15 cellular contexts compared by ENCODE assay signal in the genomic region with DNA sequence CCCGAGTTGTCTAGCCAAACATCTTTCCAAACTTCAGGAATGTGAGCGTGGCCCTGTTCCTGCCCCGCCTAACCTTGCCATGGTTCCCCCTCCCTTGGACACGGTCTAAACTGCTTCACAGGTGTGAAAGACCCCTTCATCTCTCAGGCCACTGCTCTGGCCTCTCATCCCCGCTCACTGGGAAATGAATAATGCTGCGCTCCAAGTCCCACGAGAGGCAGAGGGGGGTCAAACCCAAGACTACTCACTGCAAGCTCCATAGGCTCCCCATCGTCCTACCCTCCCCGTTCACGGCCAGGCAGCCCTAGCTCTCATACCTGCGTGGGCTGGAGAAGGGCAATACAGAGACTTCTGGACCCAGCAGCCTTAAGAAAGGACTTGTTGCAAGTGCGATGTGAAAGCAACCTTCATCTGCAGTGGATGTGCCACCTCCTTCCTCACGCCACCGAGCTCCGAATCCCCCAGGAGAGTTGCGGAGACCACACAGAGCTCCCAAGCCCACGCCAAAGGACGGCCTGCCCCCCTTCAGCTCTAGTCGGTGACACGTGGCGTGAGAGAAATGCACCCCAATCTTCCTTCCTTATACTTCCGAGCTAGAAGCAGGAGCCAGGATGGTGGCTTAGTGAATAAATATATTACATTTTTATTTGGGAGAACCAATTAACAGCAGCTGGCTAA. TPM values are rescaled to one million over a fixed set of nuclear protein-coding genes. Genes with fewer than 3 reads are reported as not detected.
DNase-seq lines count a peak whose midpoint lies in the region; ATAC-seq and TF ChIP-seq lines count a peak whose summit lies in the region.
"Had no signal": no experiment of that assay in that cellular context is flagged by ENCODE, and none has a peak within 500 bp of the region (broad histone marks: within the 10 kb centered on the region; RNA-seq: fewer than 3 reads in every experiment).

No MANE protein-coding gene starts in this region.

- H3K9me3 ChIP-seq in T-helper 17 cell (ENCODE audit: control insufficient read depth, low read length, poor library complexity, severe bottlenecking) (no peaks in the 10 kb centered on the region), spleen (no peaks in the 10 kb centered on the region)
- H3K9me3 ChIP-seq: Caco-2 had no signal

- TF ChIP-seq POLR2A in spleen (IDR thresholded peaks at IDR 0.05): no peak

- H3K27me3 Mint-ChIP-seq in T-helper 17 cell: peaks cover 11% of the 10 kb centered on the region
- H3K27me3 Mint-ChIP-seq in nephron progenitor cell (ENCODE audit: low read depth, poor library complexity): peaks cover 99% of the 10 kb centered on the region
- H3K27me3 Mint-ChIP-seq: CD4-positive, alpha-beta T cell had no signal

- H3K36me3 Mint-ChIP-seq in T-helper 17 cell (ENCODE audit: low read depth): peaks cover 3% of the 10 kb centered on the region
- H3K36me3 Mint-ChIP-seq in nephron progenitor cell (ENCODE audit: low read depth): peaks cover 28% of the 10 kb centered on the region

- no peak for ATAC-seq in T-helper 17 cell
- no peak for ATAC-seq in GM19463 (IDR thresholded peaks at IDR 0.05; ENCODE audit: unreplicated experiment)
- ATAC-seq: HCT116 had no signal

- peak overlapping the region; percentile 84 for H3K27ac Mint-ChIP-seq in T-helper 17 cell
- H3K27ac Mint-ChIP-seq in nephron progenitor cell: no peak overlapping the region
- H3K27ac Mint-ChIP-seq: CD4-positive, alpha-beta T cell; HFFc6 had no signal

- H3K4me1 Mint-ChIP-seq in T-helper 17 cell (peaks cover 2% of the 10 kb centered on the region), nephron progenitor cell (peaks cover 55% of the 10 kb centered on the region)

- WGBS in spleen, 5 donors: 87 to 94% (median 91%) methylated on average over 22 of the region's 22 CpGs

- DNase-seq in T-helper 17 cell (no peak), nephron progenitor cell (no peak), spleen (peak; percentile 58), pons (ENCODE audit: low spot score) (no peak), inferior parietal cortex (ENCODE audit: extremely low spot score) (no peak)
- DNase-seq: ACHN; Caco-2; CD4-positive, alpha-beta T cell; GM23248; H7; HFFc6; IMR-90 had no signal

- intact Hi-C loops in spleen (cut with DNase I; ENCODE audit: low total_unique reads): no loop called here

- H3K27ac ChIP-seq in spleen: no peak overlapping the region
- H3K27ac ChIP-seq: C4-2B, GM23248 had no signal

- peaks cover 0 to 54% (median 27%) of the 10 kb centered on the region in 6 donors for H3K36me3 ChIP-seq in spleen

- no peak overlapping the region for H3K4me3 ChIP-seq in spleen
- H3K4me3 ChIP-seq: GM23248 had no signal

- no peaks in the 10 kb centered on the region for H3K4me1 ChIP-seq in spleen
- H3K4me1 ChIP-seq: Caco-2 had no signal

- TF ChIP-seq CTCF in nephron progenitor cell (IDR thresholded peaks at IDR 0.05) (no peak), spleen (IDR thresholded peaks at IDR 0.05 in 8 of 11, conservative IDR thresholded peaks at IDR 0.05 in 3 of 11) (no peak)

- H3K4me3 Mint-ChIP-seq in T-helper 17 cell: no peak overlapping the region
- H3K4me3 Mint-ChIP-seq in nephron progenitor cell: peak overlapping the region; percentile 24
- H3K4me3 Mint-ChIP-seq: CD4-positive, alpha-beta T cell; HFFc6 had no signal

- peaks cover 9% of the 10 kb centered on the region for H3K9me3 Mint-ChIP-seq in nephron progenitor cell
- H3K9me3 Mint-ChIP-seq: CD4-positive, alpha-beta T cell had no signal

- H3K27me3 ChIP-seq in spleen (replicated peaks in 1 of 7): no peaks in the 10 kb centered on the region

RNA-seq across cellular contexts. Expression of a gene that starts 9.7 kb away (rescaled TPM):
- total RNA-seq in T-helper 17 cell: 1 to 10 TPM; 3.3 to 8.4 TPM
- total RNA-seq in spleen: 10 to 100 TPM; 25.5 to 48.5 (median 37.6) TPM
- 10 to 100 TPM in 2 of 3 donors, 1 to 10 TPM in 1; 6.0 to 15.2 (median 12.8) TPM for polyA plus RNA-seq in spleen
- total RNA-seq: GM23248, IMR-90 had no signal
- polyA plus RNA-seq: GM23248 had no signal
